In genomic region chr1:187665513-187665912, GRCh38 we compare ENCODE assay signal across 23 cellular contexts.
"Had no signal": no experiment of that assay in that cellular context is flagged by ENCODE, and none has a peak within 500 bp of the region (broad histone marks: within the 10 kb centered on the region; RNA-seq: fewer than 3 reads in every experiment).

No MANE protein-coding gene starts in this region.

- H3K4me3 ChIP-seq: K562, SJSA1, SK-N-MC had no signal

- H3K27me3 Mint-ChIP-seq: IgD-negative memory B cell had no signal

- H3K4me3 Mint-ChIP-seq: IgD-negative memory B cell had no signal

- H3K4me1 ChIP-seq: SJSA1 had no signal

- ATAC-seq: K562, Panc1, PC-3 had no signal

- H3K27ac ChIP-seq: KMS-11, RWPE1, SJSA1, SK-N-MC had no signal

- H3K9ac ChIP-seq: KMS-11 had no signal

- H3K27ac Mint-ChIP-seq: IgD-negative memory B cell had no signal

- H3K9me3 ChIP-seq: SJSA1 had no signal

- H3K4me2 ChIP-seq: KMS-11 had no signal

- H3K4me1 Mint-ChIP-seq: IgD-negative memory B cell had no signal

- H3K36me3 Mint-ChIP-seq: IgD-negative memory B cell had no signal

- DNase-seq: Kasumi-1; MV-4-11; NCI-H1048; NCI-H1105; NCI-H1436 treated with DMSO at 0.1 percent for 48 hours; NCI-H1694; NCI-H187 treated with DMSO at 0.1 percent for 48 hours; NCI-H2029 treated with DMSO at 0.1 percent for 48 hours; NCI-H2171; NCI-H226; NCI-H446; NCI-H510A; NCI-H524 treated with DMSO at 0.1 percent for 48 hours; NK-92 treated with Interleukin-12 subunit alpha and Interleukin-12 subunit beta, amount 100 ng/mL, for 24 hours; PC-3; SIG-M5 had no signal

- H3K36me3 ChIP-seq: SJSA1 had no signal

- H3K27me3 ChIP-seq: SJSA1 had no signal
